ENCODE assay signal across 9 cellular contexts in genomic region chr5:7876867-7877266, GRCh38. TPM values are rescaled to one million over a fixed set of nuclear protein-coding genes. Genes with fewer than 3 reads are reported as not detected.
DNase-seq lines count a peak whose midpoint lies in the region; ATAC-seq and TF ChIP-seq lines count a peak whose summit lies in the region.
"Had no signal": no experiment of that assay in that cellular context is flagged by ENCODE, and none has a peak within 500 bp of the region (broad histone marks: within the 10 kb centered on the region; RNA-seq: fewer than 3 reads in every experiment).

No MANE protein-coding gene starts in this region.

- H3K27me3 ChIP-seq in ascending aorta, result no peaks in the 10 kb centered on the region

- H3K4me1 ChIP-seq in ascending aorta, result no peaks in the 10 kb centered on the region

- no peak overlapping the region for H3K27ac ChIP-seq in ascending aorta

- TF ChIP-seq CTCF in ascending aorta (IDR thresholded peaks at IDR 0.05), result no peak

- H3K36me3 ChIP-seq in ascending aorta, result peaks cover 22 to 68% of the 10 kb centered on the region in 2 donors

- H3K4me3 ChIP-seq in ascending aorta, result no peak overlapping the region

- no peaks in the 10 kb centered on the region for H3K9me3 ChIP-seq in ascending aorta

- DNase-seq in H4 (ENCODE audit: low spot score), result peak; percentile 40
- DNase-seq in NOMO-1 treated with DMSO at 0.1 percent for 48 hours (lab: John Stamatoyannopoulos, UW; ENCODE audit: unreplicated experiment), result peak; percentile 47
- DNase-seq in iris pigment epithelial cell (ENCODE audit: low read depth), result peak; percentile 64
- no peak for DNase-seq in ascending aorta (ENCODE audit: low spot score in 2 of 2)
- DNase-seq in cortex of kidney (lab: John Stamatoyannopoulos, UW), result no peak
- no peak for DNase-seq in middle frontal gyrus (ENCODE audit: extremely low spot score, low spot score)

- intact Hi-C loops in ascending aorta (cut with DNase I), result no loop called here

- peak; percentile 36 for ATAC-seq in GM18519 (IDR thresholded peaks at IDR 0.05; ENCODE audit: low FRiP score, unreplicated experiment)
- no peak for ATAC-seq in GM19463 (IDR thresholded peaks at IDR 0.05; ENCODE audit: unreplicated experiment)

RNA-seq across cellular contexts. Expression of gene MTRR, which starts 7.9 kb away (rescaled TPM):
- total RNA-seq in H4 (2014; rRNA removed; shearing (Covaris generic)), result 29.7 and 37.4 TPM in 2 replicates
- total RNA-seq in ascending aorta, result 15.0 TPM

RNA-seq across cellular contexts. Expression of gene FASTKD3, which starts 8.0 kb away (rescaled TPM):
- total RNA-seq in H4 (2014; rRNA removed; shearing (Covaris generic)), result 34.4 and 41.9 TPM in 2 replicates
- total RNA-seq in ascending aorta, result not detected

RNA-seq across cellular contexts. Expression of gene CFAP90, which starts 25.9 kb away (rescaled TPM):
- not detected in 2 replicates for total RNA-seq in H4 (2014; rRNA removed; shearing (Covaris generic))
- total RNA-seq in ascending aorta, result not detected
- total RNA-seq: cardiac septum had no signal

Comparison
In these comparisons a context has a peak if more than half of its experiments do, and no peak if none do; other contexts are left out.
1. DNase-seq: peak in H4 (single experiment), NOMO-1 treated with DMSO at 0.1 percent for 48 hours (single experiment) and iris pigment epithelial cell (single experiment); none in ascending aorta (0 of 2), cortex of kidney (single experiment) and middle frontal gyrus (single experiment).
2. RNA of gene FASTKD3, which starts 8.0 kb away (total RNA-seq): 34.4 to 41.9 TPM in H4; not detected in ascending aorta (single experiment); every median in the first group is over 10 times any median in the second.